In the genomic region with DNA sequence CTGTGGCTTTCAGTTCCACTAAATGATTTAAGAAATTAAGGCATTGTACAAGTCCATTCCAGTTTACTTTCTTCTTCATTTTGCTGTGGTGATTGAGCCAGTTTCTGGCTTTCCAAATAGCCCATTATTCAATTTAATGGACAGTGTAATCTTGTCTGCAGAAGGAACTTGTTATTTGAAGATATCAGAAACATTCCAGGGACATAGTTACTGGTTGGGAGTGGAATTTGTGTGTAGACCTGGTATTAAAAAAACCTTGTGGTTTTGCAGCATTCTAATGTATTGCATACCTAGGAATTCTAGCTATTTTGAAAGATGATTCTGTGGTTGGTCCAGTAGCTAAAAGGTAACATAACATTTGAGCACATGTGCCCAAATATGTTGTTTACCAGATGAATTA, we compare ENCODE assay signal across 17 cellular contexts.
DNase-seq lines count a peak whose midpoint lies in the region; ATAC-seq and TF ChIP-seq lines count a peak whose summit lies in the region.
"Had no signal": no experiment of that assay in that cellular context is flagged by ENCODE, and none has a peak within 500 bp of the region (broad histone marks: within the 10 kb centered on the region; RNA-seq: fewer than 3 reads in every experiment).

No MANE protein-coding gene starts in this region.

- H2BK15ac ChIP-seq in H9 (ENCODE audit: low read depth, low read length), result no peak overlapping the region

- no peaks in the 10 kb centered on the region for H3K23me2 ChIP-seq in H9 (ENCODE audit: insufficient read length, low read depth, low read length, poor library complexity, severe bottlenecking)

- H3K9me3 ChIP-seq in osteoblast (ENCODE audit: low read depth, low read length) (no peaks in the 10 kb centered on the region), H9 (ENCODE audit: control insufficient read depth, low read depth, low read length) (no peaks in the 10 kb centered on the region)
- H3K9me3 ChIP-seq: ovary had no signal

- H4K8ac ChIP-seq in H9 (replicated peaks; ENCODE audit: insufficient read length, low read depth, low read length), result no peak overlapping the region

- peak overlapping the region; percentile 1 for H3K27ac ChIP-seq in epithelial cell of prostate
- peak overlapping the region; percentile 45 for H3K27ac ChIP-seq in osteoblast (ENCODE audit: low read depth, low read length)
- no peak overlapping the region for H3K27ac ChIP-seq in H9 (ENCODE audit: insufficient read length, low read depth, low read length)
- H3K27ac ChIP-seq: dorsolateral prefrontal cortex, heart left ventricle, lower lobe of right lung, ovary had no signal

- ATAC-seq in HG02970 (IDR thresholded peaks at IDR 0.05; ENCODE audit: low FRiP score, unreplicated experiment), result no peak
- ATAC-seq: activated CD8-positive, alpha-beta T cell treated with anti-CD3 and anti-CD28 coated beads for 36 hours; heart left ventricle; stimulated activated naive CD8-positive, alpha-beta T cell treated with anti-CD3 and anti-CD28 coated beads, Interleukin-15, amount 100 ng/mL, for 72 hours had no signal

- H2BK120ac ChIP-seq in H9 (ENCODE audit: low read depth, low read length, poor library complexity, severe bottlenecking), result no peak overlapping the region

- no peak overlapping the region for H4K91ac ChIP-seq in H9 (ENCODE audit: insufficient read length, low read depth, low read length)

- no peak overlapping the region for H2BK5ac ChIP-seq in H9 (ENCODE audit: insufficient read length, low read length)

- no peaks in the 10 kb centered on the region for H3K9me3 Mint-ChIP-seq in H9

- no peak overlapping the region for H2AK5ac ChIP-seq in H9 (ENCODE audit: insufficient read length, low read length)

- no peak overlapping the region for H3K9ac ChIP-seq in H9 (ENCODE audit: extremely low read depth, insufficient read length, low read length)

- no peak overlapping the region for H3K14ac ChIP-seq in H9 (ENCODE audit: insufficient read depth, low read length)

- no peaks in the 10 kb centered on the region for H3K27me3 ChIP-seq in osteoblast (ENCODE audit: insufficient read depth, low read length)
- no peaks in the 10 kb centered on the region for H3K27me3 ChIP-seq in H9 (ENCODE audit: insufficient read depth, low read length)
- H3K27me3 ChIP-seq: dorsolateral prefrontal cortex, heart left ventricle, ovary had no signal

- DNase-seq in EH (ENCODE audit: low read depth) (peak; percentile 92), NCI-H226 (peak; percentile 95), epithelial cell of prostate (ENCODE audit: low read depth, low spot score) (no peak), osteoblast (ENCODE audit: insufficient read length, low spot score, missing footprints) (peak; percentile 2), H9 (no peak), cortex of kidney (lab: John Stamatoyannopoulos, UW) (no peak), SIG-M5 treated with dmso at 0.1 percent for 504 hours (lab: John Stamatoyannopoulos, UW; ENCODE audit: unreplicated experiment) (no peak)
- DNase-seq: activated CD8-positive, alpha-beta T cell treated with anti-CD3 and anti-CD28 coated beads for 36 hours; activated naive CD4-positive, alpha-beta T cell treated with anti-CD3 and anti-CD28 coated beads, Interleukin-2, amount 10 ng/mL, durations not matched to agents 7 days and 5 days; dorsolateral prefrontal cortex; heart left ventricle; lower lobe of right lung; OCI-M1; ovary; stimulated activated CD4-positive, alpha-beta T cell treated with anti-CD3 and anti-CD28 coated beads, Interleukin-2, amount 100 ng/mL, for 24 hours; stimulated activated naive CD8-positive, alpha-beta T cell treated with anti-CD3 and anti-CD28 coated beads, Interleukin-15, amount 100 ng/mL, for 72 hours had no signal

- no peak overlapping the region for H2BK12ac ChIP-seq in H9 (ENCODE audit: insufficient read length, low read depth, low read length)

- H3K4ac ChIP-seq in H9 (ENCODE audit: low read depth, low read length), result no peak overlapping the region

- no peak overlapping the region for H4K5ac ChIP-seq in H9 (ENCODE audit: insufficient read length, low read depth, low read length)

- H3K4me2 ChIP-seq in osteoblast (ENCODE audit: insufficient read depth, low read length) (peak overlapping the region; percentile 59), H9 (ENCODE audit: insufficient read depth, insufficient read length, low read length) (no peak overlapping the region)

- H4K20me1 ChIP-seq in osteoblast (ENCODE audit: insufficient read depth, low read length), result no peaks in the 10 kb centered on the region
- no peaks in the 10 kb centered on the region for H4K20me1 ChIP-seq in H9 (ENCODE audit: control insufficient read depth, insufficient read depth, insufficient read length)

- no peak overlapping the region for H2AFZ ChIP-seq in osteoblast (ENCODE audit: low read length)
- H2AFZ ChIP-seq in H9 (ENCODE audit: low read length), result no peak overlapping the region

- no peak overlapping the region for H2BK20ac ChIP-seq in H9 (ENCODE audit: low read depth, low read length, poor library complexity, severe bottlenecking)

- H3K4me1 ChIP-seq in osteoblast (ENCODE audit: insufficient read depth, low read length) (peaks cover 26% of the 10 kb centered on the region), H9 (ENCODE audit: insufficient read depth, low read length) (no peaks in the 10 kb centered on the region)
- H3K4me1 ChIP-seq: lower lobe of right lung had no signal

- no peak overlapping the region for H3K4me3 ChIP-seq in osteoblast (ENCODE audit: insufficient read depth, low read length)
- H3K4me3 ChIP-seq: dorsolateral prefrontal cortex, heart left ventricle, lower lobe of right lung, ovary had no signal

- no peak for TF ChIP-seq CTCF in osteoblast (IDR thresholded peaks at IDR 0.05; ENCODE audit: extremely low read depth, low read depth, low read length)
- no peak for TF ChIP-seq CTCF in H9 (conservative IDR thresholded peaks at IDR 0.05)

- no peaks in the 10 kb centered on the region for H3K79me1 ChIP-seq in H9 (ENCODE audit: insufficient read depth, low read depth, low read length, poor library complexity, severe bottlenecking)

- no peaks in the 10 kb centered on the region; a peak in 1 of 7 replicates for H3K36me3 Mint-ChIP-seq in H9 (ENCODE audit: insufficient read depth in 1 of 3, low read depth in 3 of 3)

- no peak overlapping the region for H3K18ac ChIP-seq in H9 (ENCODE audit: insufficient read length, low read depth, low read length)

- H3T11ph ChIP-seq in H9 (ENCODE audit: low read length), result no peak overlapping the region

- H3K23ac ChIP-seq in H9 (ENCODE audit: insufficient read length, low read depth, low read length), result no peak overlapping the region

- no peak overlapping the region for H3K56ac ChIP-seq in H9 (ENCODE audit: insufficient read length, low read depth, low read length)

- H3K36me3 ChIP-seq in osteoblast (ENCODE audit: insufficient read depth, low read length), result no peaks in the 10 kb centered on the region
- H3K36me3 ChIP-seq: heart left ventricle, lower lobe of right lung, ovary had no signal

- no peak overlapping the region for H3K27ac Mint-ChIP-seq in H9
- H3K27ac Mint-ChIP-seq: activated CD8-positive, alpha-beta T cell treated with anti-CD3 and anti-CD28 coated beads for 36 hours; activated naive CD4-positive, alpha-beta T cell treated with anti-CD3 and anti-CD28 coated beads, Interleukin-2, amount 10 ng/mL, durations not matched to agents 7 days and 5 days; stimulated activated naive CD8-positive, alpha-beta T cell treated with anti-CD3 and anti-CD28 coated beads, Interleukin-15, amount 100 ng/mL, for 72 hours had no signal

- peaks cover 11% of the 10 kb centered on the region for H3K79me2 ChIP-seq in osteoblast (ENCODE audit: insufficient read depth, low read length)
- no peaks in the 10 kb centered on the region for H3K79me2 ChIP-seq in H9 (ENCODE audit: insufficient read depth, low read length)

- H3K4me3 Mint-ChIP-seq in H9, result no peak overlapping the region
- H3K4me3 Mint-ChIP-seq: activated CD8-positive, alpha-beta T cell treated with anti-CD3 and anti-CD28 coated beads for 36 hours; activated naive CD4-positive, alpha-beta T cell treated with anti-CD3 and anti-CD28 coated beads, Interleukin-2, amount 10 ng/mL, durations not matched to agents 7 days and 5 days; stimulated activated naive CD8-positive, alpha-beta T cell treated with anti-CD3 and anti-CD28 coated beads, Interleukin-15, amount 100 ng/mL, for 72 hours had no signal

- H3K27me3 Mint-ChIP-seq in H9 (ENCODE audit: low read depth), result no peaks in the 10 kb centered on the region
- H3K27me3 Mint-ChIP-seq: activated CD8-positive, alpha-beta T cell treated with anti-CD3 and anti-CD28 coated beads for 36 hours; activated naive CD4-positive, alpha-beta T cell treated with anti-CD3 and anti-CD28 coated beads, Interleukin-2, amount 10 ng/mL, durations not matched to agents 7 days and 5 days; stimulated activated naive CD8-positive, alpha-beta T cell treated with anti-CD3 and anti-CD28 coated beads, Interleukin-15, amount 100 ng/mL, for 72 hours had no signal

- peaks cover 9 to 16% of the 10 kb centered on the region in 2 experiments for H3K4me1 Mint-ChIP-seq in H9
- H3K4me1 Mint-ChIP-seq: activated naive CD4-positive, alpha-beta T cell treated with anti-CD3 and anti-CD28 coated beads, Interleukin-2, amount 10 ng/mL, durations not matched to agents 7 days and 5 days; stimulated activated naive CD8-positive, alpha-beta T cell treated with anti-CD3 and anti-CD28 coated beads, Interleukin-15, amount 100 ng/mL, for 72 hours had no signal

Comparison
In these comparisons a context has a peak if more than half of its experiments do, and no peak if none do; other contexts are left out.
1. DNase-seq: peak in EH (single experiment), NCI-H226 (single experiment) and osteoblast (single experiment); none in epithelial cell of prostate (single experiment), H9 (single experiment), cortex of kidney (single experiment) and SIG-M5 treated with dmso at 0.1 percent for 504 hours (single experiment).